Comparison of ENCODE assay signal across 35 cellular contexts in the genomic region with DNA sequence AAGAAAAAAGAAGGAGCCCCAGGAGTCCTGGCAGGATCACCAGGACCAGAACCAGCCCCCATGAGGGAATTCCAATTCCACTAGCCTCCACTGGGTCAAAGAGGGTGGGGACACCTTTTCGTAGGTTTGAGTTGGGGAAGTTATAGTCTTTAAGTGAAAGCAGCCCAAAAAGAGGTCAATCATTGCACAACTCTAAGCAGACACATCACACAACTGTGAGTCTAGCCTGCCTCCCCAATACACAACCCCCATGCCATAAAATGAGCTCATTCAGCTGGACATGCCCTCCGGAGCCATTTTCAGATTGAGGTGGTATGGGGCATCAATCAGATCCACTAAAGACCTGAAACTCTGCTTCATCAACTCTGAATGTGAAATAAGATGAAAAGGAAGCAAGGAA.
"Had no signal": no experiment of that assay in that cellular context is flagged by ENCODE, and none has a peak within 500 bp of the region (broad histone marks: within the 10 kb centered on the region; RNA-seq: fewer than 3 reads in every experiment).

No MANE protein-coding gene starts in this region.

- H3K27me3 ChIP-seq: adrenal gland, ascending aorta, body of pancreas, brain microvascular endothelial cell, cardiac muscle cell had no signal

- H3K4me1 Mint-ChIP-seq: activated naive CD4-positive, alpha-beta T cell treated with anti-CD3 and anti-CD28 coated beads, Interleukin-2, amount 10 ng/mL, durations not matched to agents 7 days and 5 days; activated naive CD4-positive, alpha-beta T cell treated with anti-CD3 and anti-CD28 coated beads, Interleukin-2, amount 50 U/mL, for 24 hours; activated naive CD8-positive, alpha-beta T cell treated with anti-CD3 and anti-CD28 coated beads for 36 hours; activated naive CD8-positive, alpha-beta T cell treated with anti-CD3 and anti-CD28 coated beads, Interleukin-2, amount 10 ng/mL, durations not matched to agents 7 days and 5 days; activated naive CD8-positive, alpha-beta T cell treated with anti-CD3 and anti-CD28 coated beads, Interleukin-2, amount 50 U/mL, for 24 hours; central memory CD8-positive, alpha-beta T cell had no signal

- H3K9me3 ChIP-seq: adrenal gland, ascending aorta, body of pancreas, breast epithelium had no signal

- H3K27ac ChIP-seq: adrenal gland, ascending aorta, body of pancreas, brain microvascular endothelial cell, breast epithelium, cardiac muscle cell had no signal

- H3K4me1 ChIP-seq: adrenal gland, ascending aorta, body of pancreas, breast epithelium had no signal

- H3K36me3 ChIP-seq: adrenal gland, ascending aorta, brain microvascular endothelial cell, breast epithelium, cardiac muscle cell had no signal

- H3K4me3 ChIP-seq: adrenal gland, ascending aorta, body of pancreas, breast epithelium, cardiac muscle cell had no signal

- H3K9me3 Mint-ChIP-seq: activated naive CD4-positive, alpha-beta T cell treated with anti-CD3 and anti-CD28 coated beads for 36 hours; activated naive CD4-positive, alpha-beta T cell treated with anti-CD3 and anti-CD28 coated beads, Interleukin-2, amount 10 ng/mL, durations not matched to agents 7 days and 5 days; activated naive CD4-positive, alpha-beta T cell treated with anti-CD3 and anti-CD28 coated beads, Interleukin-2, amount 50 U/mL, for 24 hours; activated naive CD4-positive, alpha-beta T cell treated with anti-CD3 and anti-CD28 coated beads, Interleukin-2, amount 50 U/mL, for 72 hours; activated naive CD8-positive, alpha-beta T cell treated with anti-CD3 and anti-CD28 coated beads for 36 hours; activated naive CD8-positive, alpha-beta T cell treated with anti-CD3 and anti-CD28 coated beads, Interleukin-2, amount 10 ng/mL, durations not matched to agents 7 days and 5 days; activated naive CD8-positive, alpha-beta T cell treated with anti-CD3 and anti-CD28 coated beads, Interleukin-2, amount 50 U/mL, for 24 hours; activated T-cell treated with anti-CD3 and anti-CD28 coated beads, Interleukin-2, amount 50 U/mL, for 24 hours; activated T-cell treated with anti-CD3 and anti-CD28 coated beads, Interleukin-2, amount 50 U/mL, for 4 hours; activated T-cell treated with anti-CD3 and anti-CD28 coated beads, Interleukin-2, amount 50 U/mL, for 72 hours; activated T-helper 1 cell treated with anti-CD3 and anti-CD28 coated beads, Interleukin-12 subunit alpha, Interleukin-12 subunit beta, Interleukin-2, Interleukin-4 antibody, amounts not matched to agents 30 ng/mL and 10 ng/mL and 1 ng/mL, durations not matched to agents 14 hours and 24 hours and 36 hours; activated T-helper 17 cell treated with anti-CD3 and anti-CD28 coated beads, Interleukin-2, amount 50 U/mL, for 72 hours; activated T-helper 2 cell treated with anti-CD3 and anti-CD28 coated beads, Interferon-gamma antibody, Interleukin-2, Interleukin-4, amounts not matched to agents 10 μg/mL and 5 μg/mL and 100 μg/mL, durations not matched to agents 14 hours and 24 hours and 36 hours; central memory CD8-positive, alpha-beta T cell had no signal

- DNase-seq: activated effector memory CD4-positive, alpha-beta T cell treated with anti-CD3 and anti-CD28 coated beads, Interleukin-2, amount 50 U/mL, for 16 hours; activated effector memory CD4-positive, alpha-beta T cell treated with Interleukin-2 at 50 U/mL for 16 hours; activated gamma-delta T cell; activated gamma-delta T cell treated with Interleukin-2 at 50 U/mL for 16 hours; activated naive CD4-positive, alpha-beta T cell; activated naive CD4-positive, alpha-beta T cell treated with anti-CD3 and anti-CD28 coated beads for 36 hours; activated naive CD4-positive, alpha-beta T cell treated with anti-CD3 and anti-CD28 coated beads, Interleukin-2, amount 10 ng/mL, durations not matched to agents 7 days and 5 days; activated naive CD4-positive, alpha-beta T cell treated with anti-CD3 and anti-CD28 coated beads, Interleukin-2, amount 50 U/mL, for 16 hours; activated naive CD4-positive, alpha-beta T cell treated with Interleukin-2 at 50 U/mL for 16 hours; activated naive CD8-positive, alpha-beta T cell treated with anti-CD3 and anti-CD28 coated beads for 36 hours; activated naive CD8-positive, alpha-beta T cell treated with anti-CD3 and anti-CD28 coated beads, Interleukin-2, amount 10 ng/mL, durations not matched to agents 7 days and 5 days; activated naive CD8-positive, alpha-beta T cell treated with anti-CD3 and anti-CD28 coated beads, Interleukin-2, amount 50 U/mL, for 24 hours; activated T-cell treated with anti-CD3 and anti-CD28 coated beads, Interleukin-2, amount 50 U/mL, for 24 hours; activated T-cell treated with anti-CD3 and anti-CD28 coated beads, Interleukin-2, amount 50 U/mL, for 4 hours; activated T-cell treated with anti-CD3 and anti-CD28 coated beads, Interleukin-2, amount 50 U/mL, for 48 hours; activated T-cell treated with anti-CD3 and anti-CD28 coated beads, Interleukin-2, amount 50 U/mL, for 72 hours; adrenal gland; amniotic stem cell; amygdala; body of pancreas; brain microvascular endothelial cell; caudate nucleus; central memory CD4-positive, alpha-beta T cell; cerebellar nuclear complex had no signal

- H3K4me3 Mint-ChIP-seq: activated naive CD4-positive, alpha-beta T cell treated with anti-CD3 and anti-CD28 coated beads for 36 hours; activated naive CD4-positive, alpha-beta T cell treated with anti-CD3 and anti-CD28 coated beads, Interleukin-2, amount 10 ng/mL, durations not matched to agents 7 days and 5 days; activated naive CD4-positive, alpha-beta T cell treated with anti-CD3 and anti-CD28 coated beads, Interleukin-2, amount 50 U/mL, for 24 hours; activated naive CD8-positive, alpha-beta T cell; activated naive CD8-positive, alpha-beta T cell treated with anti-CD3 and anti-CD28 coated beads for 36 hours; activated naive CD8-positive, alpha-beta T cell treated with anti-CD3 and anti-CD28 coated beads, Interleukin-2, amount 10 ng/mL, durations not matched to agents 7 days and 5 days; activated naive CD8-positive, alpha-beta T cell treated with anti-CD3 and anti-CD28 coated beads, Interleukin-2, amount 50 U/mL, for 24 hours; activated T-cell treated with anti-CD3 and anti-CD28 coated beads, Interleukin-2, amount 50 U/mL, for 24 hours; activated T-cell treated with anti-CD3 and anti-CD28 coated beads, Interleukin-2, amount 50 U/mL, for 4 hours; activated T-cell treated with anti-CD3 and anti-CD28 coated beads, Interleukin-2, amount 50 U/mL, for 72 hours; activated T-helper 1 cell treated with anti-CD3 and anti-CD28 coated beads, Interleukin-12 subunit alpha, Interleukin-12 subunit beta, Interleukin-2, Interleukin-4 antibody, amounts not matched to agents 30 ng/mL and 10 ng/mL and 1 ng/mL, durations not matched to agents 14 hours and 24 hours and 36 hours; activated T-helper 17 cell treated with anti-CD3 and anti-CD28 coated beads, Interleukin-2, amount 50 U/mL, for 72 hours; brain; central memory CD8-positive, alpha-beta T cell had no signal

- H3K27ac Mint-ChIP-seq: activated naive CD4-positive, alpha-beta T cell treated with anti-CD3 and anti-CD28 coated beads for 36 hours; activated naive CD4-positive, alpha-beta T cell treated with anti-CD3 and anti-CD28 coated beads, Interleukin-2, amount 10 ng/mL, durations not matched to agents 7 days and 5 days; activated naive CD4-positive, alpha-beta T cell treated with anti-CD3 and anti-CD28 coated beads, Interleukin-2, amount 50 U/mL, for 24 hours; activated naive CD4-positive, alpha-beta T cell treated with anti-CD3 and anti-CD28 coated beads, Interleukin-2, amount 50 U/mL, for 72 hours; activated naive CD8-positive, alpha-beta T cell; activated naive CD8-positive, alpha-beta T cell treated with anti-CD3 and anti-CD28 coated beads for 36 hours; activated naive CD8-positive, alpha-beta T cell treated with anti-CD3 and anti-CD28 coated beads, Interleukin-2, amount 10 ng/mL, durations not matched to agents 7 days and 5 days; activated naive CD8-positive, alpha-beta T cell treated with anti-CD3 and anti-CD28 coated beads, Interleukin-2, amount 50 U/mL, for 24 hours; activated T-cell treated with anti-CD3 and anti-CD28 coated beads, Interleukin-2, amount 50 U/mL, for 24 hours; activated T-cell treated with anti-CD3 and anti-CD28 coated beads, Interleukin-2, amount 50 U/mL, for 72 hours; activated T-helper 1 cell treated with anti-CD3 and anti-CD28 coated beads, Interleukin-12 subunit alpha, Interleukin-12 subunit beta, Interleukin-2, Interleukin-4 antibody, amounts not matched to agents 30 ng/mL and 10 ng/mL and 1 ng/mL, durations not matched to agents 14 hours and 24 hours and 36 hours; activated T-helper 17 cell treated with anti-CD3 and anti-CD28 coated beads, Interleukin-2, amount 50 U/mL, for 72 hours; activated T-helper 2 cell treated with anti-CD3 and anti-CD28 coated beads, Interferon-gamma antibody, Interleukin-2, Interleukin-4, amounts not matched to agents 10 μg/mL and 5 μg/mL and 100 μg/mL, durations not matched to agents 14 hours and 24 hours and 36 hours; brain had no signal

- H3K36me3 Mint-ChIP-seq: activated naive CD4-positive, alpha-beta T cell treated with anti-CD3 and anti-CD28 coated beads, Interleukin-2, amount 10 ng/mL, durations not matched to agents 7 days and 5 days; activated naive CD4-positive, alpha-beta T cell treated with anti-CD3 and anti-CD28 coated beads, Interleukin-2, amount 50 U/mL, for 24 hours; activated naive CD4-positive, alpha-beta T cell treated with anti-CD3 and anti-CD28 coated beads, Interleukin-2, amount 50 U/mL, for 72 hours; activated naive CD8-positive, alpha-beta T cell; activated naive CD8-positive, alpha-beta T cell treated with anti-CD3 and anti-CD28 coated beads for 36 hours; activated naive CD8-positive, alpha-beta T cell treated with anti-CD3 and anti-CD28 coated beads, Interleukin-2, amount 10 ng/mL, durations not matched to agents 7 days and 5 days; brain had no signal
